Comparison of ENCODE assay signal across 1 cellular context in the genomic region with DNA sequence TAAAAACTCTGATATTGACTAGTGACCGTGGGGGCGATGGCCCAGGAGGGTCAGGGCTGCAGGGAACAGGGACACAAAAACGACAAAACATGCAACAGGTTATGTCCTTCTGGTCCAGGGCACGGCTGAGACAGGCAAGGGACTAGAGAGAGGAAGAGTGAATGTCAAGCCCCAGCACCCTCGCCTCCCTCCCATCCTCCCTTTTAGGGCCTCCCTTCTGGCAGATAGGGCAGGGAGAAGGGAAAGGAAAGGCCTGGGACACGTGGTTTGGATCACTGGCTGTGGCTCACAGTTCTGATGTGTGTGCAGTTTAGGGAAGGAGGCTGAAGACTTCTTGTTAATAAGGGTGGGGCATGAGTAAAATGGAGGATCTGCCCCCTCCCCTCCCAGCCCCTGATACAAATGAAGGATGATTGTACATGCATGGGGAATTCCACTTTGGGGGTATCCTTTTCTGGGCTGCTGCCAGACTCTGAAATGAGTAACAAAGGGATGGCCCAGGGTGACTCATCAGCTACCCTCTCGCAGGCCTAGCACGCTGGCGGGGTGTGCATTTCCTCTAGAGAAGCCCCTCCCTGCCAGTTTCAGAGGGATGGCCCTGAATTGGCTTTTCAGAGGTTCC.
TF ChIP-seq lines count a peak whose summit lies in the region.

No MANE protein-coding gene starts in this region.

TF ChIP-seq in GM23338, 12 proteins besides CTCF, POLR2A, EP300 and RAD21 (continued from another document):
- TF ChIP-seq, protein P1, sequence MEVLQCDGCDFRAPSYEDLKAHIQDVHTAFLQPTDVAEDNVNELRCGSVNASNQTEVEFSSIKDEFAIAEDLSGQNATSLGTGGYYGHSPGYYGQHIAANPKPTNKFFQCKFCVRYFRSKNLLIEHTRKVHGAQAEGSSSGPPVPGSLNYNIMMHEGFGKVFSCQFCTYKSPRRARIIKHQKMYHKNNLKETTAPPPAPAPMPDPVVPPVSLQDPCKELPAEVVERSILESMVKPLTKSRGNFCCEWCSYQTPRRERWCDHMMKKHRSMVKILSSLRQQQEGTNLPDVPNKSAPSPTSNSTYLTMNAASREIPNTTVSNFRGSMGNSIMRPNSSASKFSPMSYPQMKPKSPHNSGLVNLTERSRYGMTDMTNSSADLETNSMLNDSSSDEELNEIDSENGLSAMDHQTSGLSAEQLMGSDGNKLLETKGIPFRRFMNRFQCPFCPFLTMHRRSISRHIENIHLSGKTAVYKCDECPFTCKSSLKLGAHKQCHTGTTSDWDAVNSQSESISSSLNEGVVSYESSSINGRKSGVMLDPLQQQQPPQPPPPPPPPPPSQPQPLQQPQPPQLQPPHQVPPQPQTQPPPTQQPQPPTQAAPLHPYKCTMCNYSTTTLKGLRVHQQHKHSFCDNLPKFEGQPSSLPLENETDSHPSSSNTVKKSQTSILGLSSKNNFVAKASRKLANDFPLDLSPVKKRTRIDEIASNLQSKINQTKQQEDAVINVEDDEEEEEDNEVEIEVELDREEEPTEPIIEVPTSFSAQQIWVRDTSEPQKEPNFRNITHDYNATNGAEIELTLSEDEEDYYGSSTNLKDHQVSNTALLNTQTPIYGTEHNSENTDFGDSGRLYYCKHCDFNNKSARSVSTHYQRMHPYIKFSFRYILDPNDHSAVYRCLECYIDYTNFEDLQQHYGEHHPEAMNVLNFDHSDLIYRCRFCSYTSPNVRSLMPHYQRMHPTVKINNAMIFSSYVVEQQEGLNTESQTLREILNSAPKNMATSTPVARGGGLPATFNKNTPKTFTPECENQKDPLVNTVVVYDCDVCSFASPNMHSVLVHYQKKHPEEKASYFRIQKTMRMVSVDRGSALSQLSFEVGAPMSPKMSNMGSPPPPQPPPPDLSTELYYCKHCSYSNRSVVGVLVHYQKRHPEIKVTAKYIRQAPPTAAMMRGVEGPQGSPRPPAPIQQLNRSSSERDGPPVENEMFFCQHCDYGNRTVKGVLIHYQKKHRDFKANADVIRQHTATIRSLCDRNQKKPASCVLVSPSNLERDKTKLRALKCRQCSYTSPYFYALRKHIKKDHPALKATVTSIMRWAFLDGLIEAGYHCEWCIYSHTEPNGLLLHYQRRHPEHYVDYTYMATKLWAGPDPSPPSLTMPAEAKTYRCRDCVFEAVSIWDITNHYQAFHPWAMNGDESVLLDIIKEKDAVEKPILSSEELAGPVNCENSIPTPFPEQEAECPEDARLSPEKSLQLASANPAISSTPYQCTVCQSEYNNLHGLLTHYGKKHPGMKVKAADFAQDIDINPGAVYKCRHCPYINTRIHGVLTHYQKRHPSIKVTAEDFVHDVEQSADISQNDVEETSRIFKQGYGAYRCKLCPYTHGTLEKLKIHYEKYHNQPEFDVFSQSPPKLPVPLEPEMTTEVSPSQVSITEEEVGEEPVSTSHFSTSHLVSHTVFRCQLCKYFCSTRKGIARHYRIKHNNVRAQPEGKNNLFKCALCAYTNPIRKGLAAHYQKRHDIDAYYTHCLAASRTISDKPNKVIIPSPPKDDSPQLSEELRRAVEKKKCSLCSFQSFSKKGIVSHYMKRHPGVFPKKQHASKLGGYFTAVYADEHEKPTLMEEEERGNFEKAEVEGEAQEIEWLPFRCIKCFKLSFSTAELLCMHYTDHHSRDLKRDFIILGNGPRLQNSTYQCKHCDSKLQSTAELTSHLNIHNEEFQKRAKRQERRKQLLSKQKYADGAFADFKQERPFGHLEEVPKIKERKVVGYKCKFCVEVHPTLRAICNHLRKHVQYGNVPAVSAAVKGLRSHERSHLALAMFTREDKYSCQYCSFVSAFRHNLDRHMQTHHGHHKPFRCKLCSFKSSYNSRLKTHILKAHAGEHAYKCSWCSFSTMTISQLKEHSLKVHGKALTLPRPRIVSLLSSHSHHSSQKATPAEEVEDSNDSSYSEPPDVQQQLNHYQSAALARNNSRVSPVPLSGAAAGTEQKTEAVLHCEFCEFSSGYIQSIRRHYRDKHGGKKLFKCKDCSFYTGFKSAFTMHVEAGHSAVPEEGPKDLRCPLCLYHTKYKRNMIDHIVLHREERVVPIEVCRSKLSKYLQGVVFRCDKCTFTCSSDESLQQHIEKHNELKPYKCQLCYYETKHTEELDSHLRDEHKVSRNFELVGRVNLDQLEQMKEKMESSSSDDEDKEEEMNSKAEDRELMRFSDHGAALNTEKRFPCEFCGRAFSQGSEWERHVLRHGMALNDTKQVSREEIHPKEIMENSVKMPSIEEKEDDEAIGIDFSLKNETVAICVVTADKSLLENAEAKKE (CRISPR knock-in tag; IDR thresholded peaks at IDR 0.05) = no peak
- TF ChIP-seq ZNF331 (CRISPR knock-in tag; IDR thresholded peaks at IDR 0.05; ENCODE audit: low read depth) (no peak), EZH2phosphoT487 (IDR thresholded peaks at IDR 0.05; ENCODE audit: unreplicated experiment) (no peak), JUNB (IDR thresholded peaks at IDR 0.05; ENCODE audit: unreplicated experiment) (no peak), NANOG (IDR thresholded peaks at IDR 0.05; ENCODE audit: borderline replicate concordance) (no peak), POLR2AphosphoS5 (IDR thresholded peaks at IDR 0.05; ENCODE audit: low read depth) (no peak), ZNF114 (CRISPR knock-in tag; IDR thresholded peaks at IDR 0.05) (no peak), CREB1 (CRISPR knock-in tag; IDR thresholded peaks at IDR 0.05; ENCODE audit: low read depth) (no peak)
- TF ChIP-seq, protein P2, sequence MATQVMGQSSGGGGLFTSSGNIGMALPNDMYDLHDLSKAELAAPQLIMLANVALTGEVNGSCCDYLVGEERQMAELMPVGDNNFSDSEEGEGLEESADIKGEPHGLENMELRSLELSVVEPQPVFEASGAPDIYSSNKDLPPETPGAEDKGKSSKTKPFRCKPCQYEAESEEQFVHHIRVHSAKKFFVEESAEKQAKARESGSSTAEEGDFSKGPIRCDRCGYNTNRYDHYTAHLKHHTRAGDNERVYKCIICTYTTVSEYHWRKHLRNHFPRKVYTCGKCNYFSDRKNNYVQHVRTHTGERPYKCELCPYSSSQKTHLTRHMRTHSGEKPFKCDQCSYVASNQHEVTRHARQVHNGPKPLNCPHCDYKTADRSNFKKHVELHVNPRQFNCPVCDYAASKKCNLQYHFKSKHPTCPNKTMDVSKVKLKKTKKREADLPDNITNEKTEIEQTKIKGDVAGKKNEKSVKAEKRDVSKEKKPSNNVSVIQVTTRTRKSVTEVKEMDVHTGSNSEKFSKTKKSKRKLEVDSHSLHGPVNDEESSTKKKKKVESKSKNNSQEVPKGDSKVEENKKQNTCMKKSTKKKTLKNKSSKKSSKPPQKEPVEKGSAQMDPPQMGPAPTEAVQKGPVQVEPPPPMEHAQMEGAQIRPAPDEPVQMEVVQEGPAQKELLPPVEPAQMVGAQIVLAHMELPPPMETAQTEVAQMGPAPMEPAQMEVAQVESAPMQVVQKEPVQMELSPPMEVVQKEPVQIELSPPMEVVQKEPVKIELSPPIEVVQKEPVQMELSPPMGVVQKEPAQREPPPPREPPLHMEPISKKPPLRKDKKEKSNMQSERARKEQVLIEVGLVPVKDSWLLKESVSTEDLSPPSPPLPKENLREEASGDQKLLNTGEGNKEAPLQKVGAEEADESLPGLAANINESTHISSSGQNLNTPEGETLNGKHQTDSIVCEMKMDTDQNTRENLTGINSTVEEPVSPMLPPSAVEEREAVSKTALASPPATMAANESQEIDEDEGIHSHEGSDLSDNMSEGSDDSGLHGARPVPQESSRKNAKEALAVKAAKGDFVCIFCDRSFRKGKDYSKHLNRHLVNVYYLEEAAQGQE (IDR thresholded peaks at IDR 0.05; ENCODE audit: unreplicated experiment) = no peak
- TF ChIP-seq, protein P3, sequence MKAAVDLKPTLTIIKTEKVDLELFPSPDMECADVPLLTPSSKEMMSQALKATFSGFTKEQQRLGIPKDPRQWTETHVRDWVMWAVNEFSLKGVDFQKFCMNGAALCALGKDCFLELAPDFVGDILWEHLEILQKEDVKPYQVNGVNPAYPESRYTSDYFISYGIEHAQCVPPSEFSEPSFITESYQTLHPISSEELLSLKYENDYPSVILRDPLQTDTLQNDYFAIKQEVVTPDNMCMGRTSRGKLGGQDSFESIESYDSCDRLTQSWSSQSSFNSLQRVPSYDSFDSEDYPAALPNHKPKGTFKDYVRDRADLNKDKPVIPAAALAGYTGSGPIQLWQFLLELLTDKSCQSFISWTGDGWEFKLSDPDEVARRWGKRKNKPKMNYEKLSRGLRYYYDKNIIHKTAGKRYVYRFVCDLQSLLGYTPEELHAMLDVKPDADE (IDR thresholded peaks at IDR 0.05) = no peak
